Comparison of ENCODE assay signal across 8 cellular contexts in the genomic region with DNA sequence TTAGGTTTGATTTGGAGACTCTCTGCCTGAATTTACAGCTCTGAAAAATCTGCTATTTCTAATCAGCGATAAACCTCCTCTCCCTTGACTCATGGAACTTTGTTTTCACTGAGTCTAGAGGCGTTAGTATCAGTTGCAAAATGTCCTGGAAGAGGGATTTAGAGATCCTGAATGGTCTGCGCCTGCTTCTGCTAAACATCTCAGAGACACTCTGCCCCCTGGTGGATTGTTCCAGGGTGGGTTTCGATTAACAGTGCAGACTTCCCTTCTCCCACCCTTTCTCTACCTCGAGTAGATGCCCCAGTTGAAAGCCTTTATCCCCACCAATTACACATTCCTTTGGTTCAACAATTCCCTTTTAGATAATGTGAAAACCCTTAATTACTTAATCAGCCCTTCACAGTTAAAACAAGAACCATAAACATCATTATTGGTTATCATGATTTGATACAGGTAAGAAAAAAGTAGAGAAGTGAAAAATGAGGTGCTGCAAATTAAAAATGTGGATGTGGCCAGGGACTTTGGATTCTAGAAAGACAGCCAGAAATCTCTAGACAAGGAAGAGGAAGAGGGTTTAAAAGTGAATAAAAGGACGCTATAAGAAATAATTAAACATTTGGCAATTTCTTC. TPM values are rescaled to one million over a fixed set of nuclear protein-coding genes. Genes with fewer than 3 reads are reported as not detected.
DNase-seq lines count a peak whose midpoint lies in the region; ATAC-seq and TF ChIP-seq lines count a peak whose summit lies in the region.

No MANE protein-coding gene starts in this region.

- no peaks in the 10 kb centered on the region for H4K20me1 ChIP-seq in KMS-11 (ENCODE audit: insufficient read depth)

- no peak overlapping the region for H3K27ac Mint-ChIP-seq in nephron

- peaks cover 52% of the 10 kb centered on the region for H3K27me3 Mint-ChIP-seq in nephron (ENCODE audit: low read depth)

- no peak overlapping the region for H3K27ac ChIP-seq in KMS-11

- H3K4me1 Mint-ChIP-seq in nephron = peaks cover 12% of the 10 kb centered on the region

- H3K9me3 Mint-ChIP-seq in nephron = peaks cover 2% of the 10 kb centered on the region

- no peaks in the 10 kb centered on the region for H3K36me3 ChIP-seq in KMS-11 (ENCODE audit: insufficient read depth)

- TF ChIP-seq CTCF in KMS-11 (conservative IDR thresholded peaks at IDR 0.05; ENCODE audit: low read depth, low read length) = peak; percentile 63; the same call in 1 of the 2 replicates
- TF ChIP-seq CTCF in nephron (IDR thresholded peaks at IDR 0.05; ENCODE audit: unreplicated experiment in 3 of 3) = peak; percentile 71 to 83 (median 76)

- H3K4me1 ChIP-seq in KMS-11 (ENCODE audit: low read depth, poor library complexity, severe bottlenecking) = no peaks in the 10 kb centered on the region

- no peaks in the 10 kb centered on the region for H3K79me2 ChIP-seq in KMS-11 (ENCODE audit: insufficient read depth, low read depth)

- DNase-seq in activated T-cell treated with anti-CD3 and anti-CD28 coated beads for 48 hours (ENCODE audit: low read depth) (peak; percentile 11), activated T-cell treated with anti-CD3 and anti-CD28 coated beads for 4 hours (no peak), SKM-1 treated with dmso at 0.1 percent for 144 hours (lab: John Stamatoyannopoulos, UW; ENCODE audit: unreplicated experiment) (peak; percentile 49)

- H2AFZ ChIP-seq in KMS-11 (ENCODE audit: low read depth) = no peak overlapping the region

- no peaks in the 10 kb centered on the region for H3K27me3 ChIP-seq in KMS-11 (ENCODE audit: insufficient read depth, low read depth)

- H3K4me3 ChIP-seq in KMS-11 (IDR thresholded peaks at IDR 0.05; ENCODE audit: insufficient read depth, low read depth, low read length) = no peak overlapping the region

- H3K9ac ChIP-seq in KMS-11 = no peak overlapping the region

- H3K4me2 ChIP-seq in KMS-11 = no peak overlapping the region

- ATAC-seq in GM21717 (IDR thresholded peaks at IDR 0.05; ENCODE audit: unreplicated experiment) (peak; percentile 90), esophagus mucosa (peak; percentile 46), GM19452 (IDR thresholded peaks at IDR 0.05; ENCODE audit: unreplicated experiment) (no peak)

- H3K4me3 Mint-ChIP-seq in nephron = no peak overlapping the region

- no peaks in the 10 kb centered on the region for H3K36me3 Mint-ChIP-seq in nephron (ENCODE audit: low read depth)

RNA-seq across cellular contexts. Expression of a gene that starts 5.5 kb away (rescaled TPM):
- 0.08 TPM for total RNA-seq in esophagus mucosa
